In the genomic region with DNA sequence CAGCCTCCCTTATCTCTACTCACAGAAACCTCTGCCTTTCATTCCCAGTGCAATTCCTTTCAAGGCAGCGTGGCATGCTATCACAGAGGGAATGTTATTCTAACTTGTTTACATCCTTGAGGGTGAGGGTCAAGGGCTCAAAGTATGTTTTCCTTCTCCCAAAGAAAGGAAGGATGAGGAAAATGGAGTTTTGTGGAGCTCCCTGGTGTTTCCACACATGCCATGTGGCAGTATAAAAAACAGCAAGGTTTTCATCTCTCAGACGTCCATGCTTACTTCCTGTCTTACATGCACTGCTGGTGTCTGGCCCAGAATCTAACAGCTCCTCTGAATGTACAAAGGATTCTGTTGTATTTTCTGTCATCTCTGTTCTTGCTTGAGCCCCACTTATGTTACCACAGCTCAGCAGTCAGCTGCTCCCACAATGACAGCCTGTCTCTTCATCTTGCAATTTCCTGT, we compare ENCODE assay signal across 1 cellular context.
A peak's percentile ranks its signal among the peaks of the same experiment; 100 is the strongest.
TF ChIP-seq lines count a peak whose summit lies in the region.

No MANE protein-coding gene starts in this region.

TF ChIP-seq in neural cell, 6 proteins besides CTCF, POLR2A, EP300 and RAD21 (continued from another document):
- TF ChIP-seq, protein P1, sequence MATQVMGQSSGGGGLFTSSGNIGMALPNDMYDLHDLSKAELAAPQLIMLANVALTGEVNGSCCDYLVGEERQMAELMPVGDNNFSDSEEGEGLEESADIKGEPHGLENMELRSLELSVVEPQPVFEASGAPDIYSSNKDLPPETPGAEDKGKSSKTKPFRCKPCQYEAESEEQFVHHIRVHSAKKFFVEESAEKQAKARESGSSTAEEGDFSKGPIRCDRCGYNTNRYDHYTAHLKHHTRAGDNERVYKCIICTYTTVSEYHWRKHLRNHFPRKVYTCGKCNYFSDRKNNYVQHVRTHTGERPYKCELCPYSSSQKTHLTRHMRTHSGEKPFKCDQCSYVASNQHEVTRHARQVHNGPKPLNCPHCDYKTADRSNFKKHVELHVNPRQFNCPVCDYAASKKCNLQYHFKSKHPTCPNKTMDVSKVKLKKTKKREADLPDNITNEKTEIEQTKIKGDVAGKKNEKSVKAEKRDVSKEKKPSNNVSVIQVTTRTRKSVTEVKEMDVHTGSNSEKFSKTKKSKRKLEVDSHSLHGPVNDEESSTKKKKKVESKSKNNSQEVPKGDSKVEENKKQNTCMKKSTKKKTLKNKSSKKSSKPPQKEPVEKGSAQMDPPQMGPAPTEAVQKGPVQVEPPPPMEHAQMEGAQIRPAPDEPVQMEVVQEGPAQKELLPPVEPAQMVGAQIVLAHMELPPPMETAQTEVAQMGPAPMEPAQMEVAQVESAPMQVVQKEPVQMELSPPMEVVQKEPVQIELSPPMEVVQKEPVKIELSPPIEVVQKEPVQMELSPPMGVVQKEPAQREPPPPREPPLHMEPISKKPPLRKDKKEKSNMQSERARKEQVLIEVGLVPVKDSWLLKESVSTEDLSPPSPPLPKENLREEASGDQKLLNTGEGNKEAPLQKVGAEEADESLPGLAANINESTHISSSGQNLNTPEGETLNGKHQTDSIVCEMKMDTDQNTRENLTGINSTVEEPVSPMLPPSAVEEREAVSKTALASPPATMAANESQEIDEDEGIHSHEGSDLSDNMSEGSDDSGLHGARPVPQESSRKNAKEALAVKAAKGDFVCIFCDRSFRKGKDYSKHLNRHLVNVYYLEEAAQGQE (IDR thresholded peaks at IDR 0.05; ENCODE audit: borderline replicate concordance) = peak; percentile 49
- peak; percentile 61 for TF ChIP-seq POLR2AphosphoS5 (IDR thresholded peaks at IDR 0.05)
TF ChIP-seq in neural cell: peak in this region for 4.
